8 cellular contexts compared by ENCODE assay signal in genomic region chr2:218230882-218231281, GRCh38. TPM values are rescaled to one million over a fixed set of nuclear protein-coding genes. Genes with fewer than 3 reads are reported as not detected.
DNase-seq lines count a peak whose midpoint lies in the region; ATAC-seq, FAIRE-seq and TF ChIP-seq lines count a peak whose summit lies in the region.

No MANE protein-coding gene starts in this region.

- peak; percentile 98 for FAIRE-seq in RCC 7860 (lab: Jason Lieb, UNC)

- ATAC-seq in activated CD8-positive, alpha-beta memory T cell treated with anti-CD3 and anti-CD28 coated beads, Interleukin-2, amount 10 ng/mL, durations not matched to agents 7 days and 5 days: peak; percentile 65
- peak; percentile 62 for ATAC-seq in HG02623 (IDR thresholded peaks at IDR 0.05; ENCODE audit: unreplicated experiment)

- CTCF ChIA-PET in activated CD8-positive, alpha-beta memory T cell treated with anti-CD3 and anti-CD28 coated beads, Interleukin-2, amount 10 ng/mL, durations not matched to agents 7 days and 5 days (lab: Charles Lee): interaction anchor here (0.9 to 3.4 kb wide), 11 partner anchors 10 to 477 kb away, joined by 3 to 25 read pairs (median 8); partner anchors contain the start of genes AAMP, ARPC2 and PNKD

- H3K27me3 Mint-ChIP-seq in activated CD8-positive, alpha-beta memory T cell treated with anti-CD3 and anti-CD28 coated beads, Interleukin-2, amount 10 ng/mL, durations not matched to agents 7 days and 5 days: no peaks in the 10 kb centered on the region

- peaks cover 59% of the 10 kb centered on the region for H3K4me1 Mint-ChIP-seq in activated CD8-positive, alpha-beta memory T cell treated with anti-CD3 and anti-CD28 coated beads, Interleukin-2, amount 10 ng/mL, durations not matched to agents 7 days and 5 days

- peak overlapping the region; percentile 65 for H3K4me3 Mint-ChIP-seq in activated CD8-positive, alpha-beta memory T cell treated with anti-CD3 and anti-CD28 coated beads, Interleukin-2, amount 10 ng/mL, durations not matched to agents 7 days and 5 days

- no peak overlapping the region for H3K4me3 ChIP-seq in epithelial cell of proximal tubule (ENCODE audit: low read depth, low read length)

- H3K36me3 Mint-ChIP-seq in activated CD8-positive, alpha-beta memory T cell treated with anti-CD3 and anti-CD28 coated beads, Interleukin-2, amount 10 ng/mL, durations not matched to agents 7 days and 5 days: peaks cover 81% of the 10 kb centered on the region

- peak overlapping the region; percentile 87 for H3K27ac Mint-ChIP-seq in activated CD8-positive, alpha-beta memory T cell treated with anti-CD3 and anti-CD28 coated beads, Interleukin-2, amount 10 ng/mL, durations not matched to agents 7 days and 5 days

- peak; percentile 66 for DNase-seq in activated CD8-positive, alpha-beta memory T cell treated with anti-CD3 and anti-CD28 coated beads, Interleukin-2, amount 10 ng/mL, durations not matched to agents 7 days and 5 days
- no peak for DNase-seq in activated CD8-positive, alpha-beta memory T cell treated with anti-CD3 and anti-CD28 coated beads for 24 hours
- DNase-seq in RCC 7860 (ENCODE audit: low spot score) (peak; percentile 97), epithelial cell of proximal tubule (ENCODE audit: low read depth) (peak; percentile 62), GM19238 (ENCODE audit: insufficient read length, low spot score) (no peak), hypothalamus (lab: John Stamatoyannopoulos, UW) (no peak)
- peak; percentile 40 for DNase-seq in stimulated activated CD8-positive, alpha-beta memory T cell treated with anti-CD3 and anti-CD28 coated beads, Interleukin-4, amount 100 ng/mL, for 48 hours

- TF ChIP-seq CTCF in epithelial cell of proximal tubule (conservative IDR thresholded peaks at IDR 0.05; ENCODE audit: low read depth, low read length): peak; percentile 62

- H3K9me3 Mint-ChIP-seq in activated CD8-positive, alpha-beta memory T cell treated with anti-CD3 and anti-CD28 coated beads, Interleukin-2, amount 10 ng/mL, durations not matched to agents 7 days and 5 days (ENCODE audit: low read depth): no peaks in the 10 kb centered on the region

RNA-seq across cellular contexts. Expression of gene ARPC2, which starts 13.9 kb away (rescaled TPM):
- 100 to 1,000 TPM; 742 to 839 TPM for total RNA-seq in activated CD8-positive, alpha-beta memory T cell treated with anti-CD3 and anti-CD28 coated beads, Interleukin-2, amount 10 ng/mL, durations not matched to agents 7 days and 5 days
- 458 and 717 TPM in 2 replicates for total RNA-seq in epithelial cell of proximal tubule

RNA-seq across cellular contexts. Expression of gene GPBAR1, which starts 29.9 kb away (rescaled TPM):
- total RNA-seq in activated CD8-positive, alpha-beta memory T cell treated with anti-CD3 and anti-CD28 coated beads, Interleukin-2, amount 10 ng/mL, durations not matched to agents 7 days and 5 days: under 1 TPM; 0.73 to 0.82 TPM
- 1.0 and 2.3 TPM in 2 replicates for total RNA-seq in epithelial cell of proximal tubule

RNA-seq across cellular contexts. Expression of gene AAMP, which starts 39.1 kb away (rescaled TPM):
- 10 to 100 TPM; 49.5 to 61.4 TPM for total RNA-seq in activated CD8-positive, alpha-beta memory T cell treated with anti-CD3 and anti-CD28 coated beads, Interleukin-2, amount 10 ng/mL, durations not matched to agents 7 days and 5 days
- total RNA-seq in epithelial cell of proximal tubule: 119 and 173 TPM in 2 replicates

RNA-seq across cellular contexts. Expression of gene PNKD, which starts 39.4 kb away (rescaled TPM):
- total RNA-seq in activated CD8-positive, alpha-beta memory T cell treated with anti-CD3 and anti-CD28 coated beads, Interleukin-2, amount 10 ng/mL, durations not matched to agents 7 days and 5 days: 10 to 100 TPM; 37.6 to 40.7 TPM
- total RNA-seq in epithelial cell of proximal tubule: 53.3 and 55.3 TPM in 2 replicates

Comparison
In these comparisons a context has a peak if more than half of its experiments do, and no peak if none do; other contexts are left out.
1. DNase-seq: peak in activated CD8-positive, alpha-beta memory T cell treated with anti-CD3 and anti-CD28 coated beads, Interleukin-2, amount 10 ng/mL, durations not matched to agents 7 days and 5 days (single experiment), RCC 7860 (single experiment), epithelial cell of proximal tubule (single experiment) and stimulated activated CD8-positive, alpha-beta memory T cell treated with anti-CD3 and anti-CD28 coated beads, Interleukin-4, amount 100 ng/mL, for 48 hours (single experiment); none in activated CD8-positive, alpha-beta memory T cell treated with anti-CD3 and anti-CD28 coated beads for 24 hours (single experiment), GM19238 (single experiment) and hypothalamus (0 of 51).